ENCODE assay signal across 12 cellular contexts in genomic region chr2:146228659-146229058, GRCh38.
DNase-seq lines count a peak whose midpoint lies in the region; ATAC-seq and TF ChIP-seq lines count a peak whose summit lies in the region.
"Had no signal": no experiment of that assay in that cellular context is flagged by ENCODE, and none has a peak within 500 bp of the region (broad histone marks: within the 10 kb centered on the region; RNA-seq: fewer than 3 reads in every experiment).

No MANE protein-coding gene starts in this region.

- no peak for TF ChIP-seq CTCF in GM12865 (IDR thresholded peaks at IDR 0.05; ENCODE audit: insufficient read depth, low read depth, low read length, missing control alignments)

- no peak overlapping the region for H3K4me3 ChIP-seq in GM12865 (ENCODE audit: low read depth, low read length)

- peak; percentile 61 for ATAC-seq in GM21367 (IDR thresholded peaks at IDR 0.05; ENCODE audit: unreplicated experiment)
- peak; percentile 76 for ATAC-seq in HG03060 (IDR thresholded peaks at IDR 0.05; ENCODE audit: low read depth, unreplicated experiment)
- ATAC-seq in left ventricle myocardium superior: no peak
- ATAC-seq: activated T-cell treated with anti-CD3 and anti-CD28 coated beads, Interleukin-2, amount 50 U/mL, for 72 hours had no signal

- DNase-seq in GM12865 (ENCODE audit: low read depth): peak; percentile 52
- DNase-seq in NOMO-1 treated with dmso at 0.1 percent for 144 hours (lab: John Stamatoyannopoulos, UW; ENCODE audit: unreplicated experiment): peak; percentile 3
- no peak for DNase-seq in GM19240 (ENCODE audit: insufficient read length, low spot score)
- no peak for DNase-seq in DMS79 treated with DMSO at 0.1 percent for 48 hours (lab: John Stamatoyannopoulos, UW)
- no peak for DNase-seq in left ventricle myocardium superior
- no peak for DNase-seq in NCI-H1092 (lab: John Stamatoyannopoulos, UW)
- DNase-seq: activated T-cell treated with anti-CD3 and anti-CD28 coated beads, Interleukin-2, amount 50 U/mL, for 72 hours; EL; stimulated activated CD4-positive, alpha-beta T cell treated with anti-CD3 and anti-CD28 coated beads, Interleukin-1b, Interleukin-23, amount 100 ng/mL, for 48 hours; substantia nigra had no signal

- intact Hi-C loops in left ventricle myocardium superior (cut with micrococcal nuclease): no loop called here

Comparison
In these comparisons a context has a peak if more than half of its experiments do, and no peak if none do; other contexts are left out.
1. DNase-seq: peak in GM12865 (single experiment) and NOMO-1 treated with dmso at 0.1 percent for 144 hours (single experiment); none in GM19240 (single experiment), DMS79 treated with DMSO at 0.1 percent for 48 hours (single experiment), left ventricle myocardium superior (single experiment) and NCI-H1092 (single experiment).